8 cellular contexts compared by ENCODE assay signal in the genomic region with DNA sequence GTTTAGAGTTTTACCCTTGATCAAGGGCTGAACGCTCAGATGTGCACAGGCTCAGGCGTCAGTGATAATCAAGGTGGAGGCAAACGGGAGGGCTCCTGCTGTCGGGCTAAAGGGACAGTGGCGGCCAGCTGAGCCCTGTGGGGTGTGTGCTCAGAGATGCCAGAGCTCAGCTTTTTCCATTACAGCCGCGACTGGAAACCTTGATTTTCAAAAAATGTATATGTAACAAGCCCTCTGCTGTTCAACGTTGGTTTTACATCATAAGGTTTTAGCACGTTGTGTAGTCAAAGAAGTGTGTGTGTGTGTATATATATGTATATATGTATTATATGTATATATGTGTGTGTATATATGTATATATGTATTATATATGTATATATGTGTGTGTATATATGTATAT.
A peak's percentile ranks its signal among the peaks of the same experiment; 100 is the strongest.
DNase-seq lines count a peak whose midpoint lies in the region; ATAC-seq, FAIRE-seq and TF ChIP-seq lines count a peak whose summit lies in the region.
"Not testable (repeated sequence)": the region's sequence is repeated elsewhere in the genome, so short reads cannot be mapped to it uniquely, and the experiment has no call there.

No MANE protein-coding gene starts in this region.

- intact Hi-C loops in IMR-90 (cut with micrococcal nuclease); left lung (cut with DNase I); pancreas (cut with DNase I): not testable (repeated sequence)

- not testable (repeated sequence) for BruUV-seq in IMR-90 (replicated peaks; lab: Mats Ljungman, UMichigan)

- not testable (repeated sequence) for H2BK20ac ChIP-seq in IMR-90 (ENCODE audit: low read depth, low read length)

- TF ChIP-seq CTCF in A549 (IDR thresholded peaks at IDR 0.05); IMR-90 (conservative IDR thresholded peaks at IDR 0.05; ENCODE audit: low read depth, low read length); left lung (IDR thresholded peaks at IDR 0.05); pancreas (IDR thresholded peaks at IDR 0.05): not testable (repeated sequence)

- not testable (repeated sequence) for H3K9me1 ChIP-seq in IMR-90 (ENCODE audit: insufficient read depth, low read length)

- in situ Hi-C loops in IMR-90 (cut with MboI; ENCODE audit: low sequenced_read_pairs), result not testable (repeated sequence)

- CTCF ChIA-PET in A549 (lab: Yijun Ruan, JAX); IMR-90 (lab: Yijun Ruan, JAX); activated CD8-positive, alpha-beta memory T cell treated with anti-CD3 and anti-CD28 coated beads, Interleukin-2, amount 10 ng/mL, durations not matched to agents 7 days and 5 days (lab: Charles Lee): not testable (repeated sequence)

- POLR2A ChIA-PET in A549 (lab: Yijun Ruan, JAX); IMR-90 (lab: Charles Lee; ENCODE audit: unreplicated experiment): not testable (repeated sequence)

- not testable (repeated sequence) for TF ChIP-seq EP300 in A549 (IDR thresholded peaks at IDR 0.05)

- H3K4me3 ChIP-seq in A549; IMR-90 (ENCODE audit: insufficient read depth, low read depth, low read length); left lung; pancreas: not testable (repeated sequence)

- not testable (repeated sequence) for H2BK5ac ChIP-seq in IMR-90 (ENCODE audit: low read depth, low read length, poor library complexity, severe bottlenecking)

- H3K9me3 ChIP-seq in A549; IMR-90 (ENCODE audit: control insufficient read depth, insufficient read depth, low read length); left lung; pancreas: not testable (repeated sequence)

- H3K23ac ChIP-seq in IMR-90 (ENCODE audit: low read depth, low read length), result not testable (repeated sequence)

- H3K36me3 ChIP-seq in IMR-90 (ENCODE audit: control insufficient read depth, insufficient read depth, low read length); left lung; pancreas: not testable (repeated sequence)

- not testable (repeated sequence) for H3K9me3 Mint-ChIP-seq in activated CD8-positive, alpha-beta memory T cell treated with anti-CD3 and anti-CD28 coated beads, Interleukin-2, amount 10 ng/mL, durations not matched to agents 7 days and 5 days (ENCODE audit: low read depth); central memory CD8-positive, alpha-beta T cell

- not testable (repeated sequence) for H4K8ac ChIP-seq in IMR-90 (ENCODE audit: low read depth in 2 of 2, low read length in 2 of 2)

- not testable (repeated sequence) for H3K4me2 ChIP-seq in A549; IMR-90 (ENCODE audit: low read depth, low read length)

- H3K27ac Mint-ChIP-seq in activated CD8-positive, alpha-beta memory T cell treated with anti-CD3 and anti-CD28 coated beads, Interleukin-2, amount 10 ng/mL, durations not matched to agents 7 days and 5 days; central memory CD8-positive, alpha-beta T cell (ENCODE audit: low read depth): not testable (repeated sequence)

- not testable (repeated sequence) for H3K4me1 ChIP-seq in A549; IMR-90 (ENCODE audit: control insufficient read depth, insufficient read depth, low read length); left lung; pancreas

- not testable (repeated sequence) for H3K4ac ChIP-seq in IMR-90 (ENCODE audit: low read depth, low read length)

- H2AK5ac ChIP-seq in IMR-90 (ENCODE audit: low read depth, low read length), result not testable (repeated sequence)

- H2BK120ac ChIP-seq in IMR-90 (ENCODE audit: low read depth, low read length), result not testable (repeated sequence)

- H3K56ac ChIP-seq in IMR-90 (ENCODE audit: extremely low read depth, insufficient read depth, low read length), result not testable (repeated sequence)

- dilution Hi-C loops in IMR-90 (cut with HindIII; ENCODE audit: low sequenced_read_pairs, unreplicated experiment), result not testable (repeated sequence)

- H3K18ac ChIP-seq in IMR-90 (ENCODE audit: low read depth, low read length), result not testable (repeated sequence)

- peak; percentile 9 to 62; a peak in 3 of 6 replicates for ATAC-seq in A549
- peak; percentile 54 for ATAC-seq in IMR-90 (ENCODE audit: low read depth)
- ATAC-seq in SK-N-SH treated with all-trans-retinoic acid at 6 μM for 48 hours, result peak; percentile 53
- ATAC-seq in activated CD8-positive, alpha-beta memory T cell treated with anti-CD3 and anti-CD28 coated beads, Interleukin-2, amount 10 ng/mL, durations not matched to agents 7 days and 5 days, result peak; percentile 54
- peak; percentile 21 for ATAC-seq in central memory CD8-positive, alpha-beta T cell (replicated peaks; ENCODE audit: extremely low read depth, poor library complexity, severe bottlenecking)
- peak; percentile 36 for ATAC-seq in left lung
- peak in 3 of 4 donors; percentile 33 to 78 (median 64) for ATAC-seq in pancreas

- not testable (repeated sequence) for H4K20me1 ChIP-seq in IMR-90 (ENCODE audit: insufficient read depth, low read length)

- H2AK9ac ChIP-seq in IMR-90 (replicated peaks; ENCODE audit: low read depth, low read length, poor library complexity), result not testable (repeated sequence)

- H4K5ac ChIP-seq in IMR-90 (ENCODE audit: low read depth, low read length), result not testable (repeated sequence)

- not testable (repeated sequence) for H3K27ac ChIP-seq in A549; IMR-90 (ENCODE audit: insufficient read depth, low read length); left lung; pancreas

- FAIRE-seq in A549 (lab: Jason Lieb, UNC); pancreas (lab: Jason Lieb, UNC): not testable (repeated sequence)
- FAIRE-seq in GM12891 (lab: Jason Lieb, UNC), result peak; percentile 35

- WGBS in A549 (ENCODE audit: missing lambda C conversion rate), result no CpG with 5 or more reads among the region's 9 CpGs
- WGBS in IMR-90 (ENCODE audit: extremely low coverage in 2 of 2, insufficient read length in 1 of 2), 2 experiments, result no CpG with 5 or more reads among the region's 9 CpGs
- no CpG with 5 or more reads among the region's 9 CpGs for WGBS in pancreas, 2 donors

- not testable (repeated sequence) for H3K4me1 Mint-ChIP-seq in activated CD8-positive, alpha-beta memory T cell treated with anti-CD3 and anti-CD28 coated beads, Interleukin-2, amount 10 ng/mL, durations not matched to agents 7 days and 5 days; central memory CD8-positive, alpha-beta T cell

- H3K9ac ChIP-seq in IMR-90 (ENCODE audit: low read depth, low read length), result not testable (repeated sequence)

- not testable (repeated sequence) for H2BK15ac ChIP-seq in IMR-90 (ENCODE audit: low read depth, low read length)

- not testable (repeated sequence) for H4K91ac ChIP-seq in IMR-90 (ENCODE audit: insufficient read depth, low read depth, low read length)

- not testable (repeated sequence) for H2AFZ ChIP-seq in IMR-90 (replicated peaks; ENCODE audit: low read length, poor library complexity)

- not testable (repeated sequence) for H3K36me3 Mint-ChIP-seq in activated CD8-positive, alpha-beta memory T cell treated with anti-CD3 and anti-CD28 coated beads, Interleukin-2, amount 10 ng/mL, durations not matched to agents 7 days and 5 days; central memory CD8-positive, alpha-beta T cell (ENCODE audit: insufficient read depth)

- not testable (repeated sequence) for DNase-seq in A549 (ENCODE audit: low read depth in 1 of 2, low spot score in 1 of 2); GM12891 (ENCODE audit: insufficient read length, low spot score); IMR-90; activated CD8-positive, alpha-beta memory T cell treated with anti-CD3 and anti-CD28 coated beads, Interleukin-2, amount 10 ng/mL, durations not matched to agents 7 days and 5 days; central memory CD8-positive, alpha-beta T cell (ENCODE audit: low spot score in 2 of 2); left lung; pancreas

- H3K14ac ChIP-seq in IMR-90 (replicated peaks; ENCODE audit: low read depth, low read length), result not testable (repeated sequence)

- TF ChIP-seq POLR2A in A549 (IDR thresholded peaks at IDR 0.05; ENCODE audit: low read length); GM12891 (IDR thresholded peaks at IDR 0.05; ENCODE audit: low read depth, low read length); IMR-90 (IDR thresholded peaks at IDR 0.05; ENCODE audit: low read depth, low read length): not testable (repeated sequence)

- not testable (repeated sequence) for H3K4me3 Mint-ChIP-seq in activated CD8-positive, alpha-beta memory T cell treated with anti-CD3 and anti-CD28 coated beads, Interleukin-2, amount 10 ng/mL, durations not matched to agents 7 days and 5 days; central memory CD8-positive, alpha-beta T cell

- H3K27me3 Mint-ChIP-seq in activated CD8-positive, alpha-beta memory T cell treated with anti-CD3 and anti-CD28 coated beads, Interleukin-2, amount 10 ng/mL, durations not matched to agents 7 days and 5 days; central memory CD8-positive, alpha-beta T cell: not testable (repeated sequence)

- TF ChIP-seq RAD21 in A549 (conservative IDR thresholded peaks at IDR 0.05 in 1 of 2, IDR thresholded peaks at IDR 0.05 in 1 of 2); IMR-90 (IDR thresholded peaks at IDR 0.05; ENCODE audit: low read length): not testable (repeated sequence)

- not testable (repeated sequence) for H3K27me3 ChIP-seq in IMR-90 (ENCODE audit: control insufficient read depth, insufficient read depth, low read length); left lung; pancreas

- not testable (repeated sequence) for H3K79me1 ChIP-seq in IMR-90 (ENCODE audit: low read depth in 1 of 2, low read length in 2 of 2)
